In the genomic region with DNA sequence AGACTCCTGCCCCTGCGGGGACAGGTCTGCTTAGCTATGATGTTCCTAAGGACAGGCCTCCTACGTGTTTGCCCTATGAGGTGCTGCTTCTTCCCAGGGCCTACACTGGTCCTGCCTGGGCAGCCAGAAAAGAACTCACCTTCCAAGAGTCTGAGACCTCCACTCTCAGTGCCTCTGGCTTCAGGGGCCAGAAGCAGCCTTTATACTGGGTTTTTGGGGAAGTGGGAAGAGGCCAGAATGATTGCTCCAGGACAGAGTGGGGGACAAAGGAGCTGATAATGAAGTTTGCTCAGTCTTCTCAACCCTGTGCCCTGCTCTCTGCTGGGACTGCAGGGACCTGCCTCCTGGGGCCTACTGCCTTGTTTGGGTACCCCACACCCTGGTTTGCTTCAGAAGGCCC, we compare ENCODE assay signal across 9 cellular contexts. TPM values are rescaled to one million over a fixed set of nuclear protein-coding genes. Genes with fewer than 3 reads are reported as not detected.
"Had no signal": no experiment of that assay in that cellular context is flagged by ENCODE, and none has a peak within 500 bp of the region (broad histone marks: within the 10 kb centered on the region; RNA-seq: fewer than 3 reads in every experiment).

A gene with protein sequence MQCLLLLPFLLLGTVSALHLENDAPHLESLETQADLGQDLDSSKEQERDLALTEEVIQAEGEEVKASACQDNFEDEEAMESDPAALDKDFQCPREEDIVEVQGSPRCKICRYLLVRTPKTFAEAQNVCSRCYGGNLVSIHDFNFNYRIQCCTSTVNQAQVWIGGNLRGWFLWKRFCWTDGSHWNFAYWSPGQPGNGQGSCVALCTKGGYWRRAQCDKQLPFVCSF (minus strand): TSS at position 176 of the 400 bp plus-strand sequence. CDS start 442 bp downstream, outside the sequence.

- H3K4me3 ChIP-seq: GM12878 had no signal

- ATAC-seq: GM12878 had no signal

- DNase-seq: GDM1, GF-D8 had no signal

- FAIRE-seq: G401.6, GM12878, GM12891, GM12892, GM18507, GM19239 had no signal

RNA-seq across cellular contexts. Expression of the gene that starts here (rescaled TPM):
- total RNA-seq: G401, GM12878 had no signal
- polyA plus RNA-seq: GM12878 had no signal
